24 cellular contexts compared by ENCODE assay signal in genomic region chr15:49889525-49889924, GRCh38.
"Had no signal": no experiment of that assay in that cellular context is flagged by ENCODE, and none has a peak within 500 bp of the region (broad histone marks: within the 10 kb centered on the region; RNA-seq: fewer than 3 reads in every experiment).

No MANE protein-coding gene starts in this region.

- H3K9me3 ChIP-seq: psoas muscle, right lobe of liver, spleen, thyroid gland, upper lobe of left lung had no signal

- DNase-seq: central memory CD4-positive, alpha-beta T cell; cortex of kidney; dorsolateral prefrontal cortex; effector CD8-positive, alpha-beta T cell; foreskin keratinocyte; head of caudate nucleus; kidney; left cardiac atrium; left ventricle myocardium superior; mesendoderm; naive B cell; nephron progenitor cell; psoas muscle; retina; right lobe of liver; spleen; stimulated activated CD4-positive, alpha-beta T cell treated with anti-CD3 and anti-CD28 coated beads, Interleukin-15, amount 100 ng/mL, for 24 hours; stimulated activated CD4-positive, alpha-beta T cell treated with anti-CD3 and anti-CD28 coated beads, Interleukin-1b, Interleukin-23, amount 100 ng/mL, for 48 hours; stimulated activated CD4-positive, alpha-beta T cell treated with anti-CD3 and anti-CD28 coated beads, Interleukin-4, amount 100 ng/mL, for 4 hours; stimulated activated naive B cell treated with anti-CD40 and anti-IgM and Interleukin-4, amounts not matched to agents 10 μg/mL and 1 μg/mL and 100 μg/mL, for 72 hours; stimulated activated naive CD8-positive, alpha-beta T cell treated with anti-CD3 and anti-CD28 coated beads, Interleukin-15, amount 100 ng/mL, for 72 hours; thyroid gland; upper lobe of left lung had no signal

- H3K4me3 ChIP-seq: dorsolateral prefrontal cortex, hepatocyte, psoas muscle, right lobe of liver, spleen, thyroid gland, upper lobe of left lung had no signal

- H3K4me1 ChIP-seq: foreskin keratinocyte, psoas muscle, right lobe of liver, spleen, thyroid gland, upper lobe of left lung had no signal

- ATAC-seq: foreskin keratinocyte; left cardiac atrium; left ventricle myocardium superior; psoas muscle; right lobe of liver; stimulated activated naive B cell treated with anti-CD40 and anti-IgM and Interleukin-4, amounts not matched to agents 10 μg/mL and 1 μg/mL and 100 μg/mL, for 72 hours; stimulated activated naive CD8-positive, alpha-beta T cell treated with anti-CD3 and anti-CD28 coated beads, Interleukin-15, amount 100 ng/mL, for 72 hours had no signal

- H3K27me3 ChIP-seq: dorsolateral prefrontal cortex, foreskin keratinocyte, hepatocyte, right lobe of liver, spleen, thyroid gland, upper lobe of left lung had no signal

- H3K27ac ChIP-seq: dorsolateral prefrontal cortex, foreskin keratinocyte, hepatocyte, psoas muscle, right lobe of liver, spleen, thyroid gland, upper lobe of left lung had no signal

- H3K36me3 ChIP-seq: right lobe of liver, thyroid gland, upper lobe of left lung had no signal
